In the genomic region with DNA sequence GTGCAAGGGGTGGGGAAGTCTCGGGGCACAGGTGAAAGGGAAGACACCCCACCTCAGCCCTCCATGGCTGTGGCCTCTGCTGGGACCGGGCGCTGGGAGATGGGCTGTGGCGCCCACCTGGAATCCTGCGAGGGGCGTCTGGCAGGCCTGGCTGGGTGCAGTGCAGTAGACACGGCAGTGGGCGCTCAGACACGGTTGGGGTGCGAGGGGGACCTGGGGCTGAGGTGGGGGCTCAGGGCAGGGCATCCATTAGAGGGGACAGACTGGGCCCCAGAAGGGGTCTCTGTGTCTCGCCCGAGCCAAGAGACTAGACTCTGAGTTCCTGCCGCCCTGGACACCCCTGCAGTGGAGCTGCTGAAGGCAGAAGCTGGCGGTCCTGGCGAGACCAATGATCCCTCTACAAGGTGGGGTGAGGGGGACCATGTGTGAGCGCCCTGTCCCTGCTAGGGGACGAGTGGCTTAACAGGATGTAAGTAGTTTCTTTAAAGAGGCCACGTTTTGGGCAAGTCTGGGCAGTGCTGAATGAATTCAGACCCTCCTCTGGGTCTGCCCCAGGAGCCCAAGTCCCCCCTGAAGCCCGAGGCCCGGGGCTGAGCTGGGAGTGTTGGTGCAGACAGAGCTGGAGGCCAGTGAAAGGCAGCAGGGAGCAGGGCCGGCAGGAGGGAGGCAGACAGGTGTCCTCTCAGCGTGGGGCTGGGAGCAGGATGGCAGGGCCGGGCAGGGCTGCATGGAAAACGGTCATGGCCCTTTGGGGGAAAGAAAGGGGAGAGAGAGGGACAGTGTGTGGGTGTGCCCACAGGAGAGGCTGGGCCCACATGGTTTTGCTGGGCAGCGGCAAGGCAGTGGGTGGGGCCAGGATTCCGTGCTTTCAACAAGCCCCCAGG, we compare ENCODE assay signal across 13 cellular contexts. TPM values are rescaled to one million over a fixed set of nuclear protein-coding genes. Genes with fewer than 3 reads are reported as not detected.
A peak's percentile ranks its signal among the peaks of the same experiment; 100 is the strongest.
DNase-seq lines count a peak whose midpoint lies in the region; ATAC-seq, FAIRE-seq and TF ChIP-seq lines count a peak whose summit lies in the region.
"Had no signal": no experiment of that assay in that cellular context is flagged by ENCODE, and none has a peak within 500 bp of the region (broad histone marks: within the 10 kb centered on the region; RNA-seq: fewer than 3 reads in every experiment).

No MANE protein-coding gene starts in this region.

- H3K4me3 ChIP-seq in NT2/D1 (ENCODE audit: insufficient read length, low read depth) (no peak overlapping the region), esophagus squamous epithelium (peak overlapping the region in 1 of 4 donors; percentile 41)
- H3K4me3 ChIP-seq: cardiac muscle cell had no signal

- POLR2A ChIA-PET in activated CD4-positive, alpha-beta memory T cell treated with anti-CD3 and anti-CD28 coated beads, Interleukin-2, amount 10 ng/mL, durations not matched to agents 7 days and 5 days (lab: Charles Lee), result no interaction called here

- peak overlapping the region; percentile 37 to 55 (median 48) for H3K27ac ChIP-seq in esophagus squamous epithelium
- H3K27ac ChIP-seq: cardiac muscle cell, neutrophil had no signal

- no peaks in the 10 kb centered on the region for H3K9me3 ChIP-seq in NT2/D1 (ENCODE audit: insufficient read depth, low read length)
- no peaks in the 10 kb centered on the region for H3K9me3 ChIP-seq in esophagus squamous epithelium
- H3K9me3 ChIP-seq: neutrophil, SK-N-SH had no signal

- intact Hi-C loops in esophagus squamous epithelium (cut with DNase I), result no loop called here

- peak; percentile 71 for DNase-seq in COR-L47 (lab: John Stamatoyannopoulos, UW)
- DNase-seq in NT2/D1 (ENCODE audit: low read depth, low spot score), result no peak
- DNase-seq in esophagus squamous epithelium (lab: John Stamatoyannopoulos, UW), result no peak
- DNase-seq in osteocyte (ENCODE audit: extremely low spot score, unreplicated experiment), result peak; percentile 80
- no peak for DNase-seq in activated CD4-positive, alpha-beta memory T cell treated with anti-CD3 and anti-CD28 coated beads, Interleukin-2, amount 10 ng/mL, durations not matched to agents 7 days and 5 days
- no peak for DNase-seq in GM12892 (ENCODE audit: insufficient read length)
- DNase-seq: activated CD8-positive, alpha-beta memory T cell treated with anti-CD3 and anti-CD28 coated beads, Interleukin-2, amount 50 U/mL, for 4 hours; NCI-H187 treated with DMSO at 0.1 percent for 48 hours had no signal

- CTCF ChIA-PET in activated CD4-positive, alpha-beta memory T cell treated with anti-CD3 and anti-CD28 coated beads, Interleukin-2, amount 10 ng/mL, durations not matched to agents 7 days and 5 days (lab: Charles Lee), result no interaction called here

- H3K4me3 Mint-ChIP-seq in osteocyte (ENCODE audit: unreplicated experiment), result peak overlapping the region; percentile 52
- no peak overlapping the region for H3K4me3 Mint-ChIP-seq in activated CD4-positive, alpha-beta memory T cell treated with anti-CD3 and anti-CD28 coated beads, Interleukin-2, amount 10 ng/mL, durations not matched to agents 7 days and 5 days

- H3K36me3 ChIP-seq in NT2/D1 (ENCODE audit: insufficient read depth, insufficient read length, low read length) (peaks cover 8% of the 10 kb centered on the region), esophagus squamous epithelium (peaks cover 0 to 11% (median 0%) of the 10 kb centered on the region in 3 donors)
- H3K36me3 ChIP-seq: cardiac muscle cell, neutrophil had no signal

- peaks cover 1% of the 10 kb centered on the region for H3K36me3 Mint-ChIP-seq in osteocyte (ENCODE audit: unreplicated experiment)
- no peaks in the 10 kb centered on the region for H3K36me3 Mint-ChIP-seq in activated CD4-positive, alpha-beta memory T cell treated with anti-CD3 and anti-CD28 coated beads, Interleukin-2, amount 10 ng/mL, durations not matched to agents 7 days and 5 days (ENCODE audit: low read depth)

- peak overlapping the region; percentile 74 for H3K9ac ChIP-seq in NT2/D1 (ENCODE audit: insufficient read length, low read depth)
- H3K9ac ChIP-seq: SK-N-SH had no signal

- H3K27me3 Mint-ChIP-seq in osteocyte (ENCODE audit: unreplicated experiment), result no peaks in the 10 kb centered on the region
- H3K27me3 Mint-ChIP-seq in activated CD4-positive, alpha-beta memory T cell treated with anti-CD3 and anti-CD28 coated beads, Interleukin-2, amount 10 ng/mL, durations not matched to agents 7 days and 5 days, result peaks cover 9% of the 10 kb centered on the region

- H3K4me1 ChIP-seq in NT2/D1 (ENCODE audit: insufficient read depth, insufficient read length), result peaks cover 19% of the 10 kb centered on the region
- peaks cover 6 to 27% (median 11%) of the 10 kb centered on the region in 3 donors for H3K4me1 ChIP-seq in esophagus squamous epithelium

- 48 to 72% methylated on average over 12 to 14 of the region's 26 CpGs for WGBS in esophagus squamous epithelium, 2 donors

- H3K9me3 Mint-ChIP-seq in osteocyte (ENCODE audit: unreplicated experiment), result no peaks in the 10 kb centered on the region
- H3K9me3 Mint-ChIP-seq in activated CD4-positive, alpha-beta memory T cell treated with anti-CD3 and anti-CD28 coated beads, Interleukin-2, amount 10 ng/mL, durations not matched to agents 7 days and 5 days, result no peaks in the 10 kb centered on the region

- H3K27ac Mint-ChIP-seq in osteocyte (ENCODE audit: unreplicated experiment), result peak overlapping the region; percentile 98
- H3K27ac Mint-ChIP-seq in activated CD4-positive, alpha-beta memory T cell treated with anti-CD3 and anti-CD28 coated beads, Interleukin-2, amount 10 ng/mL, durations not matched to agents 7 days and 5 days, result no peak overlapping the region

- ATAC-seq in HG03039 (IDR thresholded peaks at IDR 0.05; ENCODE audit: unreplicated experiment), result no peak
- ATAC-seq in HG03280 (IDR thresholded peaks at IDR 0.05; ENCODE audit: unreplicated experiment), result no peak

- no peaks in the 10 kb centered on the region for H3K27me3 ChIP-seq in NT2/D1 (ENCODE audit: insufficient read depth, insufficient read length)
- no peaks in the 10 kb centered on the region for H3K27me3 ChIP-seq in esophagus squamous epithelium
- H3K27me3 ChIP-seq: cardiac muscle cell, neutrophil had no signal

- no peak for TF ChIP-seq POLR2A in esophagus squamous epithelium (IDR thresholded peaks at IDR 0.05)
- TF ChIP-seq POLR2A in GM12892 (IDR thresholded peaks at IDR 0.05; ENCODE audit: low read depth, low read length), result no peak

- no peak for TF ChIP-seq CTCF in esophagus squamous epithelium (IDR thresholded peaks at IDR 0.05)
- TF ChIP-seq CTCF in osteocyte (IDR thresholded peaks at IDR 0.05), result no peak

- no peak for FAIRE-seq in GM12892 (lab: Jason Lieb, UNC)

- peaks cover 24% of the 10 kb centered on the region for H3K4me1 Mint-ChIP-seq in osteocyte (ENCODE audit: unreplicated experiment)
- no peaks in the 10 kb centered on the region for H3K4me1 Mint-ChIP-seq in activated CD4-positive, alpha-beta memory T cell treated with anti-CD3 and anti-CD28 coated beads, Interleukin-2, amount 10 ng/mL, durations not matched to agents 7 days and 5 days

RNA-seq across cellular contexts. Expression of gene HS6ST1, which starts 57.2 kb away (rescaled TPM):
- total RNA-seq in esophagus squamous epithelium, result 10 to 100 TPM; 44.7 to 73.8 (median 56.8) TPM
- total RNA-seq in osteocyte, result 42.6 and 43.0 TPM in 2 replicates
- 1 to 10 TPM; 6.2 to 6.8 TPM for total RNA-seq in activated CD4-positive, alpha-beta memory T cell treated with anti-CD3 and anti-CD28 coated beads, Interleukin-2, amount 10 ng/mL, durations not matched to agents 7 days and 5 days
- polyA plus RNA-seq in GM12892 (2012; ENCODE audit: missing spikeins), result 3.3 TPM

Comparison
In these comparisons a context has a peak if more than half of its experiments do, and no peak if none do; other contexts are left out.
1. DNase-seq: peak in COR-L47 (single experiment) and osteocyte (single experiment); none in NT2/D1 (single experiment), esophagus squamous epithelium (single experiment), activated CD4-positive, alpha-beta memory T cell treated with anti-CD3 and anti-CD28 coated beads, Interleukin-2, amount 10 ng/mL, durations not matched to agents 7 days and 5 days (single experiment) and GM12892 (single experiment).